Comparison of ENCODE assay signal across 1 cellular context in the genomic region with DNA sequence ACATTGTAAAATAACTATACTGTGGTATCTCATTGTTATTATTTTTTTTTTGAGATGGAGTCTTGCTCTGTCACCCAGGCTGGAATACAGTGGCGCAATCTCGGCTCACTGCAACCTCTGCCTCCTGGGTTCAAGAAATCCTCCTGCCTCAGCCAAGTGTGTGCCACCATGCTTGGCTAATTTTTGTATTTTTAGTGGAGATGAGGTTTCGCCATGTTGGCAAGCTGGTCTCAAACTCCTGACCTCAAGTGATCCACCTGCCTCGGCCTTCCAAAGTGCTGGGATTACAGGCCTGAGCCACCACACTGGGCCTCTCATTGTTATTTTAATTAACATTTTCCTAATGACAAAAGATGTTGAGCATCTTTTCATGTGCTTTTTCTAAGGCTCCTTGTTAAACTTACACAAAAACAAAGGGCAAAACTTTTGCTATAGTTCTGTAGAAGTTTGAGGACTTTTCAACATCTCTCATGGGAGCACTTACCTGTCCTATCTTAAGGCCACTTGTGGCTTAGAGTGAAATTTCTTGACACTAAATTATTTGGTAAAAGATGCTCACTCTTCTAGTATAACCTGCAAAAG.
TF ChIP-seq lines count a peak whose summit lies in the region.

No MANE protein-coding gene starts in this region.

TF ChIP-seq in H1, 55 proteins besides CTCF, POLR2A, EP300 and RAD21:
- TF ChIP-seq, protein P1, sequence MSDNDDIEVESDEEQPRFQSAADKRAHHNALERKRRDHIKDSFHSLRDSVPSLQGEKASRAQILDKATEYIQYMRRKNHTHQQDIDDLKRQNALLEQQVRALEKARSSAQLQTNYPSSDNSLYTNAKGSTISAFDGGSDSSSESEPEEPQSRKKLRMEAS (IDR thresholded peaks at IDR 0.05) = 0 out of 2 replicates have a peak, but pooled peaks have one; percentile 23
- peak; percentile 53; the same call in 1 of the 2 replicates for TF ChIP-seq TBP (IDR thresholded peaks at IDR 0.05; ENCODE audit: low read depth, low read length)
- TF ChIP-seq TAF7 (optimal IDR thresholded peaks at IDR 0.05; ENCODE audit: borderline replicate concordance, low read depth, low read length) = peak; percentile 93
- 0 out of 2 replicates have a peak, but pooled peaks have one; percentile 18 for TF ChIP-seq E2F6 (IDR thresholded peaks at IDR 0.05)
- peak; percentile 39 for TF ChIP-seq NANOG (IDR thresholded peaks at IDR 0.05; ENCODE audit: insufficient read depth, low read depth, low read length, poor library complexity, severe bottlenecking)
- TF ChIP-seq POU5F1 (IDR thresholded peaks at IDR 0.05; ENCODE audit: low read depth, low read length) = 0 out of 2 replicates have a peak, but pooled peaks have one; percentile 21
- TF ChIP-seq CHD7 (IDR thresholded peaks at IDR 0.05; ENCODE audit: insufficient replicate concordance, low read length) = peak; percentile 96
- TF ChIP-seq SP1 (IDR thresholded peaks at IDR 0.05; ENCODE audit: low read depth, low read length) = 0 out of 2 replicates have a peak, but pooled peaks have one; percentile 49
